17 cellular contexts compared by ENCODE assay signal in the genomic region with DNA sequence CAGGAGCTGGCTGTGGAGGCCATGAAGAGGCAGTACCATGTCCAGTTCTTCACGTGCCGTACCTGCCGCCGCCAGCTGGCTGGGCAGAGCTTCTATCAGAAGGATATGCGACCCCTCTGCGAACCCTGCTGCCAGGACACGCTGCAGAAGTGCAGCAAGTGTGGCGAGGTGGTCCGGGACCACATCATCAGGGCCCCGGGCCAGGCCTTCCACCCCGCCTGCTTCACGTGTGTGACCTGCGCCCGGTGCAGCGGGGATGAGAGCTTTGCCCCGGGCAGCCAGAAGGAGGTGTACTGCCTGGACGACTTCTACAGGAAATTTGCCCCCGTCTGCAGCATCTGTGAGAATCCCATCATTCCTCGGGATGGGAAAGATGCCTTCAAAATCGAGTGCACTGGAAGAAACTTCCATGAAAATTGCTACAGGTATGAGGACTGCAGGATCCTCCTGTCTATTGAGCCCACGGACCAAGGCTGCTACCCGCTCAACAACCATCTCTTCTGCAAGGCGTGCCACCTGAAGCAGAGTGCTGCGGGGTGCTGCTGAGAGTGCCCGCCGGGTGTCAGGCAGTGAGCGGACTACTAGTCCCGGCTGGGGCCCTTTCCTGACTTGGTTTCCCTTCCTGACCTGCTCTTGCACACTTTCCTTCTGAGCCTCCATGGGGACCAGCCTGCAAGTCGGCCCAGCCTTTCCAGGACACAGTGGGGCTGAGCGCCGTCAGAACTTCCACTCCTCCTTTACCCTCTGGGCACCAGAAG. TPM values are rescaled to one million over a fixed set of nuclear protein-coding genes. Genes with fewer than 3 reads are reported as not detected.
A peak's percentile ranks its signal among the peaks of the same experiment; 100 is the strongest.
DNase-seq lines count a peak whose midpoint lies in the region; ATAC-seq and TF ChIP-seq lines count a peak whose summit lies in the region.
"Had no signal": no experiment of that assay in that cellular context is flagged by ENCODE, and none has a peak within 500 bp of the region (broad histone marks: within the 10 kb centered on the region; RNA-seq: fewer than 3 reads in every experiment).

No MANE protein-coding gene starts in this region.

- H3K36me3 Mint-ChIP-seq in neural progenitor cell: no peaks in the 10 kb centered on the region
- H3K36me3 Mint-ChIP-seq: CD14-positive monocyte; CD4-positive, alpha-beta memory T cell had no signal

- H3K9me3 Mint-ChIP-seq in neural progenitor cell: no peaks in the 10 kb centered on the region
- H3K9me3 Mint-ChIP-seq: CD14-positive monocyte; CD4-positive, alpha-beta memory T cell; HFFc6 had no signal

- H3K36me3 ChIP-seq in neural progenitor cell (no peaks in the 10 kb centered on the region), upper lobe of right lung (no peaks in the 10 kb centered on the region)
- H3K36me3 ChIP-seq: BLaER1 had no signal

- no peaks in the 10 kb centered on the region for H3K27me3 ChIP-seq in neural progenitor cell
- H3K27me3 ChIP-seq in upper lobe of right lung: peaks cover 10% of the 10 kb centered on the region
- H3K27me3 ChIP-seq: BLaER1 had no signal

- H3K9me3 ChIP-seq in neural progenitor cell (ENCODE audit: low read depth) (no peaks in the 10 kb centered on the region), upper lobe of right lung (no peaks in the 10 kb centered on the region)
- H3K9me3 ChIP-seq: BLaER1 had no signal

- no peak overlapping the region for H3K9ac ChIP-seq in neural progenitor cell
- H3K9ac ChIP-seq: BLaER1 had no signal

- H3K79me2 ChIP-seq in neural progenitor cell (ENCODE audit: low read depth): no peaks in the 10 kb centered on the region

- intact Hi-C loops in upper lobe of right lung (cut with DNase I): no loop called here

- no peaks in the 10 kb centered on the region for H3K4me1 Mint-ChIP-seq in neural progenitor cell
- H3K4me1 Mint-ChIP-seq: CD14-positive monocyte; CD4-positive, alpha-beta memory T cell had no signal

- peaks cover 3% of the 10 kb centered on the region for H3K4me1 ChIP-seq in neural progenitor cell
- H3K4me1 ChIP-seq in upper lobe of right lung: no peaks in the 10 kb centered on the region
- H3K4me1 ChIP-seq: BLaER1 had no signal

- peaks cover 8% of the 10 kb centered on the region for H3K27me3 Mint-ChIP-seq in neural progenitor cell (ENCODE audit: insufficient read depth, low read depth)

- no peak overlapping the region for H3K4me3 Mint-ChIP-seq in neural progenitor cell
- H3K4me3 Mint-ChIP-seq: CD14-positive monocyte; CD4-positive, alpha-beta memory T cell; HFFc6 had no signal

- DNase-seq in NCI-H146 (lab: John Stamatoyannopoulos, UW) (peak; percentile 55), NCI-H146 treated with DMSO at 0.1 percent for 48 hours (lab: John Stamatoyannopoulos, UW; ENCODE audit: unreplicated experiment) (no peak), left kidney (ENCODE audit: low read depth, low spot score) (peak; percentile 38), neural progenitor cell (ENCODE audit: low spot score) (no peak), upper lobe of right lung (no peak), occipital lobe (lab: John Stamatoyannopoulos, UW) (no peak), kidney tubule cell (ENCODE audit: low spot score) (no peak)
- DNase-seq in activated naive CD4-positive, alpha-beta T cell (lab: John Stamatoyannopoulos, UW): no peak
- DNase-seq: Calu3; CD4-positive, alpha-beta memory T cell; DMS79 treated with DMSO at 0.1 percent for 48 hours; GF-D8; HFFc6 had no signal

- H3K4me3 ChIP-seq in neural progenitor cell (no peak overlapping the region), upper lobe of right lung (no peak overlapping the region)
- H3K4me3 ChIP-seq: BLaER1 had no signal

- no peaks in the 10 kb centered on the region for H4K20me1 ChIP-seq in neural progenitor cell (ENCODE audit: low read depth)
- H4K20me1 ChIP-seq: BLaER1 had no signal

- no peak overlapping the region for H3K27ac ChIP-seq in neural progenitor cell
- no peak overlapping the region for H3K27ac ChIP-seq in upper lobe of right lung
- H3K27ac ChIP-seq: 22Rv1, BLaER1 had no signal

- no peaks in the 10 kb centered on the region for H3F3A ChIP-seq in neural progenitor cell (ENCODE audit: low read depth)

- no peak overlapping the region for H3K27ac Mint-ChIP-seq in neural progenitor cell
- H3K27ac Mint-ChIP-seq: CD14-positive monocyte; CD4-positive, alpha-beta memory T cell; HFFc6 had no signal

- H2AFZ ChIP-seq in neural progenitor cell (replicated peaks): peak overlapping the region; percentile 64

- no peak for TF ChIP-seq CTCF in neural progenitor cell (IDR thresholded peaks at IDR 0.05)
- no peak for TF ChIP-seq CTCF in upper lobe of right lung (IDR thresholded peaks at IDR 0.05)

- ATAC-seq in upper lobe of right lung: peak; percentile 22
- ATAC-seq: HCT116 had no signal

- no peak overlapping the region for H3K4me2 ChIP-seq in neural progenitor cell
- H3K4me2 ChIP-seq: BLaER1 had no signal

RNA-seq across cellular contexts. Expression of a gene that starts 22.0 kb away (rescaled TPM):
- total RNA-seq in neural progenitor cell (ENCODE audit: low replicate concordance) (33.9 and 49.6 TPM in 2 replicates), upper lobe of right lung (45.4 TPM), occipital lobe (30.7 TPM)

Comparison
In these comparisons a context has a peak if more than half of its experiments do, and no peak if none do; other contexts are left out.
1. DNase-seq: peak in NCI-H146 (single experiment) and left kidney (single experiment); none in NCI-H146 treated with DMSO at 0.1 percent for 48 hours (single experiment), neural progenitor cell (single experiment), upper lobe of right lung (single experiment), occipital lobe (single experiment), kidney tubule cell (single experiment) and activated naive CD4-positive, alpha-beta T cell (0 of 4).